1 cellular context compared by ENCODE assay signal in genomic region chr22:46321387-46321775, GRCh38.
TF ChIP-seq lines count a peak whose summit lies in the region.

No MANE protein-coding gene starts in this region.

TF ChIP-seq in IMR-90, 13 proteins besides CTCF, POLR2A, EP300 and RAD21 (continued from another document):
- no peak for TF ChIP-seq BHLHE40 (IDR thresholded peaks at IDR 0.05; ENCODE audit: low read depth, low read length)
